Comparison of ENCODE assay signal across 15 cellular contexts in genomic region chr9:126698756-126699155, GRCh38.
DNase-seq lines count a peak whose midpoint lies in the region; ATAC-seq, FAIRE-seq and TF ChIP-seq lines count a peak whose summit lies in the region.
"Had no signal": no experiment of that assay in that cellular context is flagged by ENCODE, and none has a peak within 500 bp of the region (broad histone marks: within the 10 kb centered on the region; RNA-seq: fewer than 3 reads in every experiment).

No MANE protein-coding gene starts in this region.

- no peak for TF ChIP-seq POLR2A in spleen (IDR thresholded peaks at IDR 0.05)

- ATAC-seq in SK-N-SH treated with all-trans-retinoic acid at 6 μM for 48 hours (no peak), lower lobe of right lung (no peak)
- ATAC-seq in activated CD8-positive, alpha-beta memory T cell treated with anti-CD3 and anti-CD28 coated beads, Interleukin-2, amount 10 ng/mL, durations not matched to agents 7 days and 5 days = no peak
- ATAC-seq: GM12878, GM23338 had no signal

- H3K4me1 ChIP-seq in SK-N-SH (ENCODE audit: control insufficient read depth in 1 of 2, insufficient read depth in 2 of 2, low read depth in 1 of 2, low read length in 1 of 2) (no peaks in the 10 kb centered on the region), lower lobe of right lung (no peaks in the 10 kb centered on the region), spleen (no peaks in the 10 kb centered on the region), small intestine (ENCODE audit: control insufficient read depth in 2 of 2, insufficient read depth in 1 of 2, low read depth in 1 of 2, low read length in 1 of 2) (no peaks in the 10 kb centered on the region)

- intact Hi-C loops in lower lobe of right lung (cut with DNase I) (no loop called here), spleen (cut with DNase I; ENCODE audit: low total_unique reads) (no loop called here)

- peaks cover 39% of the 10 kb centered on the region; the same call in 1 of the 2 replicates for H3K27me3 ChIP-seq in SK-N-SH (ENCODE audit: insufficient read depth)
- H3K27me3 ChIP-seq in WERI-Rb-1 (ENCODE audit: insufficient read depth, low read depth, severe bottlenecking) = no peaks in the 10 kb centered on the region
- peaks cover 26% of the 10 kb centered on the region for H3K27me3 ChIP-seq in lower lobe of right lung (ENCODE audit: low read depth)
- peaks cover 0 to 70% (median 20%) of the 10 kb centered on the region in 7 donors for H3K27me3 ChIP-seq in spleen (replicated peaks in 1 of 7)
- H3K27me3 ChIP-seq in small intestine (ENCODE audit: control insufficient read depth in 2 of 2, insufficient read depth in 2 of 2, low read length in 2 of 2) = peaks cover 2 to 18% of the 10 kb centered on the region in 2 donors

- POLR2A ChIA-PET in SK-N-SH (lab: Yijun Ruan, JAX) = no interaction called here

- H3K27me3 Mint-ChIP-seq in activated CD8-positive, alpha-beta memory T cell treated with anti-CD3 and anti-CD28 coated beads, Interleukin-2, amount 10 ng/mL, durations not matched to agents 7 days and 5 days = peaks cover 15% of the 10 kb centered on the region

- no peaks in the 10 kb centered on the region for H4K20me1 ChIP-seq in SK-N-SH (ENCODE audit: insufficient read depth)

- no peaks in the 10 kb centered on the region for H3K36me3 ChIP-seq in SK-N-SH (replicated peaks in 1 of 2; ENCODE audit: control insufficient read depth in 1 of 2, insufficient read depth in 2 of 2, low read length in 1 of 2)
- H3K36me3 ChIP-seq in WERI-Rb-1 = no peaks in the 10 kb centered on the region
- H3K36me3 ChIP-seq in lower lobe of right lung = no peaks in the 10 kb centered on the region
- no peaks in the 10 kb centered on the region for H3K36me3 ChIP-seq in spleen
- H3K36me3 ChIP-seq in small intestine (ENCODE audit: control insufficient read depth in 2 of 2, insufficient read depth in 2 of 2, low read length in 2 of 2) = no peaks in the 10 kb centered on the region
- H3K36me3 ChIP-seq: BLaER1 treated with 17β-estradiol and CSF1 and Interleukin-3, amounts not matched to agents 10 nM and 100 nM had no signal

- H3K4me3 Mint-ChIP-seq in activated CD8-positive, alpha-beta memory T cell treated with anti-CD3 and anti-CD28 coated beads, Interleukin-2, amount 10 ng/mL, durations not matched to agents 7 days and 5 days = no peak overlapping the region
- H3K4me3 Mint-ChIP-seq: CD4-positive, CD25-positive, alpha-beta regulatory T cell; GM23338; H9 had no signal

- H3K9me2 ChIP-seq in SK-N-SH = no peaks in the 10 kb centered on the region

- no peaks in the 10 kb centered on the region for H3F3A ChIP-seq in SK-N-SH (replicated peaks; ENCODE audit: insufficient read depth)

- H3K9ac ChIP-seq in SK-N-SH = no peak overlapping the region
- H3K9ac ChIP-seq: BLaER1 treated with 17β-estradiol and CSF1 and Interleukin-3, amounts not matched to agents 10 nM and 100 nM had no signal

- no peaks in the 10 kb centered on the region for H3K9me3 ChIP-seq in SK-N-SH
- H3K9me3 ChIP-seq in WERI-Rb-1 (ENCODE audit: severe bottlenecking) = no peaks in the 10 kb centered on the region
- no peaks in the 10 kb centered on the region for H3K9me3 ChIP-seq in lower lobe of right lung
- no peaks in the 10 kb centered on the region for H3K9me3 ChIP-seq in spleen
- no peaks in the 10 kb centered on the region for H3K9me3 ChIP-seq in small intestine (ENCODE audit: control insufficient read depth, low read depth)
- H3K9me3 ChIP-seq: BLaER1 treated with 17β-estradiol and CSF1 and Interleukin-3, amounts not matched to agents 10 nM and 100 nM had no signal

- CTCF ChIA-PET in SK-N-SH (lab: Yijun Ruan, JAX) = interaction anchor here (10.9 kb wide), 1 partner anchor 10 kb away, joined by 136 read pairs; no protein-coding TSS in a partner anchor
- CTCF ChIA-PET in activated CD8-positive, alpha-beta memory T cell treated with anti-CD3 and anti-CD28 coated beads, Interleukin-2, amount 10 ng/mL, durations not matched to agents 7 days and 5 days (lab: Charles Lee) = no interaction called here

- DNase-seq in SK-N-SH (peak; percentile 10), WERI-Rb-1 (peak; percentile 8), lower lobe of right lung (peak; percentile 20), spleen (peak; percentile 43), NCI-H526 treated with DMSO at 0.1 percent for 48 hours (lab: John Stamatoyannopoulos, UW) (no peak), small intestine (no peak)
- no peak for DNase-seq in activated CD8-positive, alpha-beta memory T cell treated with anti-CD3 and anti-CD28 coated beads, Interleukin-2, amount 10 ng/mL, durations not matched to agents 7 days and 5 days
- DNase-seq: CD4-positive, CD25-positive, alpha-beta regulatory T cell; DMS 273 treated with DMSO at 0.1 percent for 48 hours; H9 had no signal

- no peaks in the 10 kb centered on the region for H3K4me1 Mint-ChIP-seq in activated CD8-positive, alpha-beta memory T cell treated with anti-CD3 and anti-CD28 coated beads, Interleukin-2, amount 10 ng/mL, durations not matched to agents 7 days and 5 days
- H3K4me1 Mint-ChIP-seq: CD4-positive, CD25-positive, alpha-beta regulatory T cell had no signal

- no peak for FAIRE-seq in small intestine (lab: Jason Lieb, UNC)
- FAIRE-seq: GM12878 had no signal

- H3K4me2 ChIP-seq in SK-N-SH = no peak overlapping the region
- H3K4me2 ChIP-seq: BLaER1 treated with 17β-estradiol and CSF1 and Interleukin-3, amounts not matched to agents 10 nM and 100 nM; GM23338 had no signal

- no peaks in the 10 kb centered on the region for H3K79me2 ChIP-seq in SK-N-SH (ENCODE audit: insufficient read depth)

- H3K27ac ChIP-seq in SK-N-SH (ENCODE audit: low read depth in 2 of 2, low read length in 1 of 2) (no peak overlapping the region), WERI-Rb-1 (no peak overlapping the region), lower lobe of right lung (no peak overlapping the region), spleen (no peak overlapping the region), small intestine (ENCODE audit: low read depth in 1 of 2, low read length in 1 of 2) (no peak overlapping the region)
- H3K27ac ChIP-seq: 22Rv1; BLaER1 treated with 17β-estradiol and CSF1 and Interleukin-3, amounts not matched to agents 10 nM and 100 nM had no signal

- WGBS in SK-N-SH (ENCODE audit: low lambda C conversion rate) = 36% methylated on average over 5 of the region's 5 CpGs
- 60 to 82% (median 72%) methylated on average over 5 of the region's 5 CpGs for WGBS in spleen, 5 donors
- WGBS in small intestine, 3 donors = 55 to 75% (median 57%) methylated on average over 5 of the region's 5 CpGs

- H3K4me3 ChIP-seq in SK-N-SH (ENCODE audit: low read depth in 2 of 2, low read length in 1 of 2) = no peak overlapping the region
- no peak overlapping the region for H3K4me3 ChIP-seq in WERI-Rb-1 (ENCODE audit: low read depth, low read length)
- H3K4me3 ChIP-seq in lower lobe of right lung = no peak overlapping the region
- H3K4me3 ChIP-seq in spleen = no peak overlapping the region
- H3K4me3 ChIP-seq in small intestine (ENCODE audit: low read depth in 1 of 2, low read length in 2 of 2) = no peak overlapping the region
- H3K4me3 ChIP-seq: BLaER1 treated with 17β-estradiol and CSF1 and Interleukin-3, amounts not matched to agents 10 nM and 100 nM; GM12878; GM23338 had no signal

- no peak for TF ChIP-seq RAD21 in SK-N-SH (IDR thresholded peaks at IDR 0.05; ENCODE audit: low read length)

- TF ChIP-seq EP300 in SK-N-SH (IDR thresholded peaks at IDR 0.05; ENCODE audit: borderline replicate concordance in 1 of 2, low read depth in 1 of 2, low read length in 1 of 2) = no peak

- no peak overlapping the region for H3K27ac Mint-ChIP-seq in activated CD8-positive, alpha-beta memory T cell treated with anti-CD3 and anti-CD28 coated beads, Interleukin-2, amount 10 ng/mL, durations not matched to agents 7 days and 5 days
- H3K27ac Mint-ChIP-seq: GM23338 had no signal

- no peak overlapping the region for H2AFZ ChIP-seq in SK-N-SH (ENCODE audit: low read depth)
- H2AFZ ChIP-seq: GM23338 had no signal

- no peak for TF ChIP-seq CTCF in SK-N-SH (IDR thresholded peaks at IDR 0.05)
- TF ChIP-seq CTCF in WERI-Rb-1 (IDR thresholded peaks at IDR 0.05; ENCODE audit: low read depth, low read length) = no peak
- TF ChIP-seq CTCF in lower lobe of right lung (IDR thresholded peaks at IDR 0.05) = no peak
- TF ChIP-seq CTCF in spleen (IDR thresholded peaks at IDR 0.05 in 8 of 11, conservative IDR thresholded peaks at IDR 0.05 in 3 of 11) = no peak

- H3K9me3 Mint-ChIP-seq in activated CD8-positive, alpha-beta memory T cell treated with anti-CD3 and anti-CD28 coated beads, Interleukin-2, amount 10 ng/mL, durations not matched to agents 7 days and 5 days (ENCODE audit: low read depth) = no peaks in the 10 kb centered on the region
- H3K9me3 Mint-ChIP-seq: CD4-positive, CD25-positive, alpha-beta regulatory T cell; GM23338; H9 had no signal

- H3K36me3 Mint-ChIP-seq in activated CD8-positive, alpha-beta memory T cell treated with anti-CD3 and anti-CD28 coated beads, Interleukin-2, amount 10 ng/mL, durations not matched to agents 7 days and 5 days = no peaks in the 10 kb centered on the region
- H3K36me3 Mint-ChIP-seq: CD4-positive, CD25-positive, alpha-beta regulatory T cell had no signal

TF ChIP-seq in SK-N-SH, 30 proteins besides CTCF, POLR2A, EP300 and RAD21 (continues in another document):
- TF ChIP-seq NRF1 (IDR thresholded peaks at IDR 0.05; ENCODE audit: low read depth, low read length) = no peak
- no peak for TF ChIP-seq USF1 (IDR thresholded peaks at IDR 0.05; ENCODE audit: borderline replicate concordance, low read depth)
- no peak for TF ChIP-seq RFX5 (IDR thresholded peaks at IDR 0.05; ENCODE audit: low read length)
- no peak for TF ChIP-seq TAF1 (IDR thresholded peaks at IDR 0.05; ENCODE audit: borderline replicate concordance, low read depth, low read length)

TF ChIP-seq in SK-N-SH treated with all-trans-retinoic acid at 6 μM for 48 hours, 23 proteins besides CTCF, POLR2A, EP300 and RAD21:
- no peak for TF ChIP-seq ZNF565 (CRISPR knock-in tag; conservative IDR thresholded peaks at IDR 0.05; ENCODE audit: low read depth)

Comparison
In these comparisons a context has a peak if more than half of its experiments do, and no peak if none do; other contexts are left out.
1. DNase-seq: peak in SK-N-SH (single experiment), WERI-Rb-1 (single experiment), lower lobe of right lung (single experiment) and spleen (single experiment); none in activated CD8-positive, alpha-beta memory T cell treated with anti-CD3 and anti-CD28 coated beads, Interleukin-2, amount 10 ng/mL, durations not matched to agents 7 days and 5 days (single experiment), NCI-H526 treated with DMSO at 0.1 percent for 48 hours (single experiment) and small intestine (single experiment).